ENCODE assay signal across 25 cellular contexts in genomic region chr7:85748861-85749260, GRCh38.
DNase-seq lines count a peak whose midpoint lies in the region; ATAC-seq, FAIRE-seq and TF ChIP-seq lines count a peak whose summit lies in the region.
"Had no signal": no experiment of that assay in that cellular context is flagged by ENCODE, and none has a peak within 500 bp of the region (broad histone marks: within the 10 kb centered on the region; RNA-seq: fewer than 3 reads in every experiment).

No MANE protein-coding gene starts in this region.

- WGBS in H1 (ENCODE audit: extremely low coverage in 1 of 2, insufficient coverage in 1 of 2, insufficient read length in 1 of 2, insufficient replicate concordance in 2 of 2, low coverage in 1 of 2, low lambda C conversion rate in 2 of 2, missing lambda C conversion rate in 1 of 2), 2 experiments, result 93% methylated on average over 3 of the region's 3 CpGs; no CpG with 5 or more reads in 1 of the 2 experiments
- no CpG with 5 or more reads among the region's 3 CpGs for WGBS in trophoblast cell (ENCODE audit: extremely low coverage, insufficient coverage, insufficient read length)
- 93% methylated on average over 3 of the region's 3 CpGs for WGBS in smooth muscle cell (ENCODE audit: low lambda C conversion rate)
- WGBS in thyroid gland, 2 donors, result 62 to 78% methylated on average over 3 of the region's 3 CpGs

- H3K36me3 ChIP-seq in H1 (ENCODE audit: control insufficient read depth in 2 of 4, insufficient read depth in 4 of 4, low read length in 3 of 4) (no peaks in the 10 kb centered on the region), trophoblast cell (ENCODE audit: control insufficient read depth in 1 of 2, insufficient read depth in 2 of 2, low read length in 2 of 2) (no peaks in the 10 kb centered on the region), smooth muscle cell (ENCODE audit: low read depth) (no peaks in the 10 kb centered on the region), thyroid gland (no peaks in the 10 kb centered on the region)

- peak overlapping the region; percentile 8 for H4K12ac ChIP-seq in trophoblast cell (ENCODE audit: low read depth, low read length)

- intact Hi-C loops in thyroid gland (cut with DNase I), result no loop called here

- peak; percentile 19 for DNase-seq in NCI-H748 (lab: John Stamatoyannopoulos, UW; ENCODE audit: unreplicated experiment)
- no peak for DNase-seq in NCI-H748 treated with DMSO at 0.1 percent for 48 hours (lab: John Stamatoyannopoulos, UW)
- peak; percentile 11 for DNase-seq in DMS53 treated with DMSO at 0.1 percent for 48 hours (lab: John Stamatoyannopoulos, UW; ENCODE audit: unreplicated experiment)
- DNase-seq in H1 (ENCODE audit: low read depth in 1 of 2, low spot score in 2 of 2), result no peak
- no peak for DNase-seq in trophoblast cell
- DNase-seq in smooth muscle cell (lab: John Stamatoyannopoulos, UW; ENCODE audit: unreplicated experiment), result no peak
- DNase-seq in thyroid gland, result no peak
- DNase-seq: DMS 273 treated with DMSO at 0.1 percent for 48 hours, GDM1, H7, MM.1S, NCI-H1048, NCI-H1694, NCI-H2081, NCI-H2227 treated with DMSO at 0.1 percent for 48 hours, NCI-H510A treated with DMSO at 0.1 percent for 48 hours, PC-9, SIG-M5, SK-N-SH had no signal

- H3K79me1 ChIP-seq in H1 (ENCODE audit: low read depth, low read length) (no peaks in the 10 kb centered on the region), trophoblast cell (ENCODE audit: low read length) (no peaks in the 10 kb centered on the region)

- no peaks in the 10 kb centered on the region for H4K20me1 ChIP-seq in H1 (replicated peaks in 1 of 2; ENCODE audit: control insufficient read depth in 1 of 2, insufficient read depth in 2 of 2, low read length in 2 of 2)
- no peaks in the 10 kb centered on the region for H4K20me1 ChIP-seq in smooth muscle cell (ENCODE audit: low read depth)

- no peak for TF ChIP-seq EP300 in H1 (IDR thresholded peaks at IDR 0.05; ENCODE audit: borderline replicate concordance in 1 of 2, low read depth in 2 of 2, low read length in 2 of 2)

- H2BK12ac ChIP-seq in H1 (ENCODE audit: low read depth, low read length) (no peak overlapping the region), trophoblast cell (ENCODE audit: low read length) (no peak overlapping the region)

- ATAC-seq in GM18519 (IDR thresholded peaks at IDR 0.05; ENCODE audit: low FRiP score, unreplicated experiment), result no peak
- ATAC-seq: K562 had no signal

- no peaks in the 10 kb centered on the region; a peak in 2 of 7 replicates for H3K27me3 ChIP-seq in H1 (replicated peaks in 1 of 4; ENCODE audit: control insufficient read depth in 3 of 4, extremely low read depth in 1 of 4, insufficient read depth in 3 of 4, low read length in 3 of 4)
- no peaks in the 10 kb centered on the region for H3K27me3 ChIP-seq in trophoblast cell (ENCODE audit: insufficient read depth, low read length)
- H3K27me3 ChIP-seq in smooth muscle cell (ENCODE audit: low read depth), result no peaks in the 10 kb centered on the region
- H3K27me3 ChIP-seq in thyroid gland, result no peaks in the 10 kb centered on the region

- no peak overlapping the region for H3K4me2 ChIP-seq in H1 (ENCODE audit: insufficient read depth in 1 of 2, low read depth in 2 of 2, low read length in 2 of 2)
- H3K4me2 ChIP-seq in trophoblast cell (ENCODE audit: low read length), result no peak overlapping the region
- H3K4me2 ChIP-seq in smooth muscle cell, result no peak overlapping the region
- H3K4me2 ChIP-seq: PC-9, SK-N-SH had no signal

- H2BK5ac ChIP-seq in H1 (ENCODE audit: low read depth, low read length) (no peak overlapping the region), trophoblast cell (ENCODE audit: low read depth, low read length, poor library complexity) (no peak overlapping the region)

- no peak for FAIRE-seq in H1 (lab: Jason Lieb, UNC)
- FAIRE-seq: A204.1, GM18507, GM19239, K562 had no signal

- no peak overlapping the region for H3K9ac ChIP-seq in H1 (replicated peaks in 1 of 4; ENCODE audit: extremely low read depth in 1 of 4, low read depth in 3 of 4, low read length in 3 of 4)
- H3K9ac ChIP-seq in trophoblast cell (ENCODE audit: low read length), result no peak overlapping the region
- H3K9ac ChIP-seq in smooth muscle cell (ENCODE audit: low read depth), result no peak overlapping the region
- H3K9ac ChIP-seq: SK-N-SH had no signal

- H3K27ac ChIP-seq in H1 (ENCODE audit: low read depth, low read length) (no peak overlapping the region), trophoblast cell (ENCODE audit: low read depth, low read length) (no peak overlapping the region), smooth muscle cell (ENCODE audit: low read depth) (no peak overlapping the region), thyroid gland (no peak overlapping the region)
- H3K27ac ChIP-seq: PC-9, RWPE1 had no signal

- no peak overlapping the region for H4K5ac ChIP-seq in H1 (ENCODE audit: insufficient read length, low read depth, low read length)

- no peak overlapping the region; the same call in 1 of the 2 replicates for H2BK15ac ChIP-seq in H1 (ENCODE audit: low read length)

- H4K91ac ChIP-seq in H1 (replicated peaks; ENCODE audit: insufficient read length, low read length) (no peak overlapping the region), trophoblast cell (ENCODE audit: low read depth, low read length) (no peak overlapping the region)

- H2AFZ ChIP-seq in H1 (ENCODE audit: low read length) (peak overlapping the region; percentile 25; the same call in 1 of the 2 replicates), trophoblast cell (ENCODE audit: insufficient read depth, low read length, poor library complexity) (no peak overlapping the region), smooth muscle cell (ENCODE audit: low read depth) (no peak overlapping the region)
- H2AFZ ChIP-seq: PC-9 had no signal

- H2AK5ac ChIP-seq in H1 (ENCODE audit: low read depth, low read length) (no peak overlapping the region), trophoblast cell (ENCODE audit: low read length) (no peak overlapping the region)

- no peak overlapping the region for H3K18ac ChIP-seq in H1 (ENCODE audit: extremely low read depth, low read length)
- no peak overlapping the region for H3K18ac ChIP-seq in trophoblast cell (ENCODE audit: low read length)

- H3K56ac ChIP-seq in H1 (replicated peaks; ENCODE audit: insufficient read length, low read depth, low read length), result no peak overlapping the region

- no peaks in the 10 kb centered on the region for H3K79me2 ChIP-seq in H1 (ENCODE audit: control insufficient read depth in 1 of 2, insufficient read depth in 2 of 2, low read length in 2 of 2)
- no peaks in the 10 kb centered on the region for H3K79me2 ChIP-seq in trophoblast cell (ENCODE audit: control insufficient read depth, insufficient read depth, low read length, poor library complexity)
- H3K79me2 ChIP-seq in smooth muscle cell (ENCODE audit: low read depth), result no peaks in the 10 kb centered on the region

- no peak overlapping the region for H4K8ac ChIP-seq in H1 (ENCODE audit: extremely low read depth, insufficient read depth, low read length)
- no peak overlapping the region for H4K8ac ChIP-seq in trophoblast cell (ENCODE audit: low read depth, low read length)

- POLR2A ChIA-PET in H1 (lab: Charles Lee; ENCODE audit: partially characterized antibody), result no interaction called here

- H3K4ac ChIP-seq in H1 (replicated peaks; ENCODE audit: insufficient read length, low read depth, low read length), result no peak overlapping the region
- no peak overlapping the region for H3K4ac ChIP-seq in trophoblast cell (ENCODE audit: low read depth, low read length)

- no peak overlapping the region for H3K4me3 ChIP-seq in H1 (ENCODE audit: extremely low read depth in 1 of 4, insufficient read depth in 2 of 4, low read depth in 3 of 4, low read length in 4 of 4)
- no peak overlapping the region for H3K4me3 ChIP-seq in trophoblast cell (ENCODE audit: low read depth, low read length)
- no peak overlapping the region for H3K4me3 ChIP-seq in smooth muscle cell
- no peak overlapping the region for H3K4me3 ChIP-seq in thyroid gland (replicated peaks in 1 of 3)
- H3K4me3 ChIP-seq: K562, PC-9 had no signal

- H3K4me1 ChIP-seq in H1 (replicated peaks in 1 of 4; ENCODE audit: control insufficient read depth in 3 of 4, insufficient read depth in 4 of 4, low read length in 3 of 4) (peaks cover 0 to 5% (median 2%) of the 10 kb centered on the region in 4 experiments; a peak in 3 of 7 replicates), trophoblast cell (ENCODE audit: control insufficient read depth in 1 of 2, insufficient read depth in 2 of 2, low read length in 2 of 2) (no peaks in the 10 kb centered on the region), smooth muscle cell (ENCODE audit: low read depth) (no peaks in the 10 kb centered on the region), thyroid gland (no peaks in the 10 kb centered on the region)

- H2BK120ac ChIP-seq in H1 (replicated peaks; ENCODE audit: low read depth, low read length), result no peak overlapping the region
- H2BK120ac ChIP-seq in trophoblast cell (ENCODE audit: insufficient read depth, low read length, poor library complexity), result no peak overlapping the region

- TF ChIP-seq CTCF in H1 (IDR thresholded peaks at IDR 0.05; ENCODE audit: control extremely low read depth in 1 of 3, insufficient read depth in 1 of 3, low read depth in 1 of 3, low read length in 3 of 3), result no peak
- no peak for TF ChIP-seq CTCF in smooth muscle cell (IDR thresholded peaks at IDR 0.05; ENCODE audit: borderline replicate concordance, insufficient read depth, poor library complexity, severe bottlenecking)
- TF ChIP-seq CTCF in thyroid gland (IDR thresholded peaks at IDR 0.05), result no peak

- peaks cover 4% of the 10 kb centered on the region; the same call in 1 of the 2 replicates for H3K23me2 ChIP-seq in H1 (ENCODE audit: low read depth, low read length)

- no peaks in the 10 kb centered on the region for H3F3A ChIP-seq in smooth muscle cell (ENCODE audit: low read depth)

- H3K9me3 ChIP-seq in H1 (ENCODE audit: insufficient read depth in 2 of 2, low read depth in 1 of 2, low read length in 1 of 2) (no peaks in the 10 kb centered on the region), trophoblast cell (ENCODE audit: insufficient read depth, low read depth, low read length) (peaks cover 6% of the 10 kb centered on the region), smooth muscle cell (replicated peaks; ENCODE audit: low read depth) (no peaks in the 10 kb centered on the region), thyroid gland (no peaks in the 10 kb centered on the region)
- H3K9me3 ChIP-seq: SK-N-SH had no signal

- no peak overlapping the region for H3K14ac ChIP-seq in H1 (ENCODE audit: insufficient read length)
- H3K14ac ChIP-seq in trophoblast cell (ENCODE audit: low read length), result no peak overlapping the region

- H3K23ac ChIP-seq in H1 (ENCODE audit: insufficient read length) (no peak overlapping the region), trophoblast cell (ENCODE audit: low read length) (no peak overlapping the region)

- CTCF ChIA-PET in H1 (lab: Charles Lee; ENCODE audit: partially characterized antibody), result interaction anchor here (0.6 to 2.0 kb wide), 25 partner anchors 9 to 1801 kb away, joined by 3 to 15 read pairs (median 3); no protein-coding TSS in a partner anchor

- no peak for TF ChIP-seq RAD21 in H1 (IDR thresholded peaks at IDR 0.05 in 1 of 2, conservative IDR thresholded peaks at IDR 0.05 in 1 of 2; ENCODE audit: low read depth in 2 of 2, low read length in 2 of 2)

- TF ChIP-seq POLR2A in H1 (IDR thresholded peaks at IDR 0.05; ENCODE audit: control extremely low read depth in 1 of 2, low read depth in 2 of 2, low read length in 2 of 2) (no peak), thyroid gland (IDR thresholded peaks at IDR 0.05) (no peak)

- H2BK20ac ChIP-seq in H1 (ENCODE audit: low read length), result no peak overlapping the region

Comparison
In these comparisons a context has a peak if more than half of its experiments do, and no peak if none do; other contexts are left out.
1. DNase-seq: peak in NCI-H748 (single experiment) and DMS53 treated with DMSO at 0.1 percent for 48 hours (single experiment); none in NCI-H748 treated with DMSO at 0.1 percent for 48 hours (single experiment), H1 (0 of 2), trophoblast cell (0 of 2), smooth muscle cell (single experiment) and thyroid gland (0 of 2).